2 cellular contexts compared by ENCODE assay signal in the genomic region with DNA sequence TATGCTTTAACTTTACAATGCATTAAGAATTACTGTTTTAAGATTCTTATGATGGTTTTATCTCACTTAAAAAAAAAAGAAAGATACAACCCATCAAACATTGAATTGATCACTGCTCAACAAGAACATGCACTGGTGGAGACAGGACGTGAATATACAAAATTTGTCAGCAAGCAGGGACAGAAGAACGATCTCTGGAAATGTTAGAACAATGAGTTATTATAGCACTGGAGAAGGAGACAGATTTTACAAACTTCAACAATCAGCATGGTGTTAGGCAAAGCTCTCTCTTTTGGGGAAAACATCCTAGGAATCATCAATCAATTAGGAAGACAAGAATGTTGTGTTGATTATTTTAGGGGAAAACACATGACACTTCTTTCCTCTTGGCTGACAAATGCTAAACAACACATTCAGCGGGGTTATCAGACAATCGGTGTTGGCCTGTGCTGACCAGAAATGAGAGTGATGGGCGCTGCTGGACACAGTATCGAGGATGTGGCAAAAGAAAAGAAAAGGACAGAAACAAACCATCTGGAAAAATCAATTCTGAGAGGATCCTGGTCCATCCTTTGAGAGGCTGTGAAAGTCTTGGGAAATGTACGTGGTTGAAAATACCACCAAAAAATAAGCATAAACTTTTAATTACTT.
TF ChIP-seq lines count a peak whose summit lies in the region.

No MANE protein-coding gene starts in this region.

TF ChIP-seq in HepG2, 621 proteins besides CTCF, POLR2A, EP300 and RAD21 (continued from another document):
- TF ChIP-seq ZSCAN31 (CRISPR knock-in tag; IDR thresholded peaks at IDR 0.05; ENCODE audit: low read depth) (no peak), ZNF589 (CRISPR knock-in tag; conservative IDR thresholded peaks at IDR 0.05) (no peak), HNF4A (CRISPR knock-in tag; IDR thresholded peaks at IDR 0.05) (no peak), JDP2 (CRISPR knock-in tag; IDR thresholded peaks at IDR 0.05; ENCODE audit: borderline replicate concordance) (no peak), PRPF4 (IDR thresholded peaks at IDR 0.05; ENCODE audit: low read depth, low read length, poor library complexity, severe bottlenecking) (no peak), ZFY (CRISPR knock-in tag; IDR thresholded peaks at IDR 0.05) (no peak), AHR (CRISPR knock-in tag; IDR thresholded peaks at IDR 0.05) (no peak), ZNF749 (CRISPR knock-in tag; IDR thresholded peaks at IDR 0.05; ENCODE audit: borderline replicate concordance) (no peak), KAT7 (CRISPR knock-in tag; IDR thresholded peaks at IDR 0.05; ENCODE audit: borderline replicate concordance) (no peak)
- TF ChIP-seq, protein P1, sequence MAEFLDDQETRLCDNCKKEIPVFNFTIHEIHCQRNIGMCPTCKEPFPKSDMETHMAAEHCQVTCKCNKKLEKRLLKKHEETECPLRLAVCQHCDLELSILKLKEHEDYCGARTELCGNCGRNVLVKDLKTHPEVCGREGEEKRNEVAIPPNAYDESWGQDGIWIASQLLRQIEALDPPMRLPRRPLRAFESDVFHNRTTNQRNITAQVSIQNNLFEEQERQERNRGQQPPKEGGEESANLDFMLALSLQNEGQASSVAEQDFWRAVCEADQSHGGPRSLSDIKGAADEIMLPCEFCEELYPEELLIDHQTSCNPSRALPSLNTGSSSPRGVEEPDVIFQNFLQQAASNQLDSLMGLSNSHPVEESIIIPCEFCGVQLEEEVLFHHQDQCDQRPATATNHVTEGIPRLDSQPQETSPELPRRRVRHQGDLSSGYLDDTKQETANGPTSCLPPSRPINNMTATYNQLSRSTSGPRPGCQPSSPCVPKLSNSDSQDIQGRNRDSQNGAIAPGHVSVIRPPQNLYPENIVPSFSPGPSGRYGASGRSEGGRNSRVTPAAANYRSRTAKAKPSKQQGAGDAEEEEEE (CRISPR knock-in tag; IDR thresholded peaks at IDR 0.05; ENCODE audit: borderline replicate concordance), result no peak
- TF ChIP-seq, protein P2, sequence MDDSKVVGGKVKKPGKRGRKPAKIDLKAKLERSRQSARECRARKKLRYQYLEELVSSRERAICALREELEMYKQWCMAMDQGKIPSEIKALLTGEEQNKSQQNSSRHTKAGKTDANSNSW (CRISPR knock-in tag; IDR thresholded peaks at IDR 0.05; ENCODE audit: borderline replicate concordance), result no peak

TF ChIP-seq in SK-N-SH treated with all-trans-retinoic acid at 6 μM for 48 hours, 23 proteins besides CTCF, POLR2A, EP300 and RAD21 (continued from another document):
- TF ChIP-seq, protein P3, sequence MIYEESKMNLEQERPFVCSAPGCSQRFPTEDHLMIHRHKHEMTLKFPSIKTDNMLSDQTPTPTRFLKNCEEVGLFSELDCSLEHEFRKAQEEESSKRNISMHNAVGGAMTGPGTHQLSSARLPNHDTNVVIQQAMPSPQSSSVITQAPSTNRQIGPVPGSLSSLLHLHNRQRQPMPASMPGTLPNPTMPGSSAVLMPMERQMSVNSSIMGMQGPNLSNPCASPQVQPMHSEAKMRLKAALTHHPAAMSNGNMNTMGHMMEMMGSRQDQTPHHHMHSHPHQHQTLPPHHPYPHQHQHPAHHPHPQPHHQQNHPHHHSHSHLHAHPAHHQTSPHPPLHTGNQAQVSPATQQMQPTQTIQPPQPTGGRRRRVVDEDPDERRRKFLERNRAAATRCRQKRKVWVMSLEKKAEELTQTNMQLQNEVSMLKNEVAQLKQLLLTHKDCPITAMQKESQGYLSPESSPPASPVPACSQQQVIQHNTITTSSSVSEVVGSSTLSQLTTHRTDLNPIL (CRISPR knock-in tag; IDR thresholded peaks at IDR 0.05; ENCODE audit: low read depth), result no peak
- TF ChIP-seq, protein P4, sequence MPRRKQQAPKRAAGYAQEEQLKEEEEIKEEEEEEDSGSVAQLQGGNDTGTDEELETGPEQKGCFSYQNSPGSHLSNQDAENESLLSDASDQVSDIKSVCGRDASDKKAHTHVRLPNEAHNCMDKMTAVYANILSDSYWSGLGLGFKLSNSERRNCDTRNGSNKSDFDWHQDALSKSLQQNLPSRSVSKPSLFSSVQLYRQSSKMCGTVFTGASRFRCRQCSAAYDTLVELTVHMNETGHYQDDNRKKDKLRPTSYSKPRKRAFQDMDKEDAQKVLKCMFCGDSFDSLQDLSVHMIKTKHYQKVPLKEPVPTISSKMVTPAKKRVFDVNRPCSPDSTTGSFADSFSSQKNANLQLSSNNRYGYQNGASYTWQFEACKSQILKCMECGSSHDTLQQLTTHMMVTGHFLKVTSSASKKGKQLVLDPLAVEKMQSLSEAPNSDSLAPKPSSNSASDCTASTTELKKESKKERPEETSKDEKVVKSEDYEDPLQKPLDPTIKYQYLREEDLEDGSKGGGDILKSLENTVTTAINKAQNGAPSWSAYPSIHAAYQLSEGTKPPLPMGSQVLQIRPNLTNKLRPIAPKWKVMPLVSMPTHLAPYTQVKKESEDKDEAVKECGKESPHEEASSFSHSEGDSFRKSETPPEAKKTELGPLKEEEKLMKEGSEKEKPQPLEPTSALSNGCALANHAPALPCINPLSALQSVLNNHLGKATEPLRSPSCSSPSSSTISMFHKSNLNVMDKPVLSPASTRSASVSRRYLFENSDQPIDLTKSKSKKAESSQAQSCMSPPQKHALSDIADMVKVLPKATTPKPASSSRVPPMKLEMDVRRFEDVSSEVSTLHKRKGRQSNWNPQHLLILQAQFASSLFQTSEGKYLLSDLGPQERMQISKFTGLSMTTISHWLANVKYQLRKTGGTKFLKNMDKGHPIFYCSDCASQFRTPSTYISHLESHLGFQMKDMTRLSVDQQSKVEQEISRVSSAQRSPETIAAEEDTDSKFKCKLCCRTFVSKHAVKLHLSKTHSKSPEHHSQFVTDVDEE (CRISPR knock-in tag; IDR thresholded peaks at IDR 0.05), result no peak
- TF ChIP-seq ESRRG (CRISPR knock-in tag; IDR thresholded peaks at IDR 0.05), result no peak
- TF ChIP-seq ARNTL (CRISPR knock-in tag; IDR thresholded peaks at IDR 0.05; ENCODE audit: borderline replicate concordance, low read depth), result no peak
- TF ChIP-seq TOX (CRISPR knock-in tag; IDR thresholded peaks at IDR 0.05; ENCODE audit: borderline replicate concordance), result no peak
- TF ChIP-seq BACH2 (CRISPR knock-in tag; IDR thresholded peaks at IDR 0.05; ENCODE audit: borderline replicate concordance), result no peak
- TF ChIP-seq ISL1 (CRISPR knock-in tag; IDR thresholded peaks at IDR 0.05), result no peak
- TF ChIP-seq OSR1 (CRISPR knock-in tag; IDR thresholded peaks at IDR 0.05), result no peak
- no peak for TF ChIP-seq ZNF565 (CRISPR knock-in tag; conservative IDR thresholded peaks at IDR 0.05; ENCODE audit: low read depth)
- no peak for TF ChIP-seq PPARA (CRISPR knock-in tag; IDR thresholded peaks at IDR 0.05; ENCODE audit: borderline replicate concordance)
